Comparison of ENCODE assay signal across 14 cellular contexts in genomic region chr12:66403746-66404145, GRCh38.
DNase-seq lines count a peak whose midpoint lies in the region; ATAC-seq and TF ChIP-seq lines count a peak whose summit lies in the region.
"Had no signal": no experiment of that assay in that cellular context is flagged by ENCODE, and none has a peak within 500 bp of the region (broad histone marks: within the 10 kb centered on the region; RNA-seq: fewer than 3 reads in every experiment).

No MANE protein-coding gene starts in this region.

- no peaks in the 10 kb centered on the region for H3K9me3 Mint-ChIP-seq in immature natural killer cell
- H3K9me3 Mint-ChIP-seq: CD4-positive, CD25-positive, alpha-beta regulatory T cell had no signal

- H3K27me3 Mint-ChIP-seq in immature natural killer cell (ENCODE audit: low read depth in 3 of 3), result peaks cover 0 to 3% (median 2%) of the 10 kb centered on the region in 3 donors

- H3K27ac Mint-ChIP-seq in immature natural killer cell, result no peak overlapping the region
- H3K27ac Mint-ChIP-seq: activated naive CD8-positive, alpha-beta T cell; CD4-positive, CD25-positive, alpha-beta regulatory T cell had no signal

- H3K4me3 ChIP-seq in LNCaP clone FGC (ENCODE audit: low read depth, low read length), result no peak overlapping the region
- H3K4me3 ChIP-seq: coronary artery, gastrocnemius medialis, left lung had no signal

- no peak overlapping the region for H3K4me3 Mint-ChIP-seq in immature natural killer cell
- H3K4me3 Mint-ChIP-seq: activated naive CD8-positive, alpha-beta T cell; CD4-positive, CD25-positive, alpha-beta regulatory T cell had no signal

- no peaks in the 10 kb centered on the region for H3K36me3 Mint-ChIP-seq in immature natural killer cell
- H3K36me3 Mint-ChIP-seq: activated naive CD8-positive, alpha-beta T cell; CD4-positive, CD25-positive, alpha-beta regulatory T cell had no signal

- TF ChIP-seq CTCF in LNCaP clone FGC (IDR thresholded peaks at IDR 0.05; ENCODE audit: control insufficient read depth, extremely low read depth, insufficient read depth) (no peak), VCaP (conservative IDR thresholded peaks at IDR 0.05) (no peak)

- H3K4me1 Mint-ChIP-seq in immature natural killer cell, result no peaks in the 10 kb centered on the region
- H3K4me1 Mint-ChIP-seq: CD4-positive, CD25-positive, alpha-beta regulatory T cell had no signal

- peak overlapping the region; percentile 26; the same call in 1 of the 2 replicates for H3K27ac ChIP-seq in VCaP
- H3K27ac ChIP-seq: coronary artery, gastrocnemius medialis, left lung had no signal

- DNase-seq in LNCaP clone FGC (ENCODE audit: low read depth), result peak; percentile 71
- no peak for DNase-seq in NOMO-1 (lab: John Stamatoyannopoulos, UW; ENCODE audit: unreplicated experiment in 2 of 2)
- no peak for DNase-seq in activated CD4-positive, CD25-positive, alpha-beta regulatory T cell (lab: John Stamatoyannopoulos, UW)
- no peak for DNase-seq in immature natural killer cell
- DNase-seq in NCI-H2227 (lab: John Stamatoyannopoulos, UW; ENCODE audit: unreplicated experiment), result no peak
- DNase-seq: activated CD4-positive, alpha-beta T cell treated with anti-CD3 and anti-CD28 coated beads, Interleukin-2, amount 50 U/mL, for 4 hours; CD4-positive, CD25-positive, alpha-beta regulatory T cell; gastrocnemius medialis; left lung had no signal

- peak; percentile 81 for ATAC-seq in GM18502 (IDR thresholded peaks at IDR 0.05; ENCODE audit: poor library complexity, unreplicated experiment)
- ATAC-seq in GM21360 (IDR thresholded peaks at IDR 0.05; ENCODE audit: unreplicated experiment), result peak; percentile 76
- ATAC-seq: gastrocnemius medialis, left lung had no signal
